ENCODE assay signal across 1 cellular context in the genomic region with DNA sequence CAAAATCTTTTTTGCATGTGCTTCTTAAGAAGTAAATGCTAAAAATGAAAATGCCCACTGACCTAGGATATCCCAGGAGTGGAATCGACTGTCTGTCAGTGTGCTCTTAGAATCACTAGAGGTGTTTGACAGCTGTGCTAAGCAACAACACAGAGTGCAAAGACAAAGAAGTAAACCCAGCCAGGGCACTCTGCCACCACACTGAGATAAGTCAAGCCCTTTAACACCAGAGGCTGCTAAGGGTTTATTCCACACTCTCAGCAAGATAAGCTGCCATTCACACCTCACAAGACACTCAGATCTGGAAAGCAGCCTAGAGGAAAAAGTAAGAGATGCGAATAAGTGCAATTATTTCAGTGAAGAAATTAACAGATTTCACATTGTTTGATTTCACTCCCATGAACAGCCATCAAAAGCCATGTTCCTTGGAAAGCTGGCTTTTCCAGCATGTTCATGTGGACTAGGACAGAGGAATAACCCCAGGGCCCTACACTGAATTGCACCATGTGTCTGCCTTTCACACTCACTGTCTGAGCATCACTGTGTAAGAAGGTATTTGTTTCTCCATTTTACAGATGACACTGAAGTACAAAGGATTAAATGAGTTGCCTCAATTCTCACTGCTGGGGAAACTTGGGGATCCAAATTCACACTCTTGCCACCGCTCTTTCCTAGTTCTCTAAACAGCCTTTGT.
TF ChIP-seq lines count a peak whose summit lies in the region.

No MANE protein-coding gene starts in this region.

TF ChIP-seq in A549, 52 proteins besides CTCF, POLR2A, EP300 and RAD21 (continued from another document):
- TF ChIP-seq, protein P1, sequence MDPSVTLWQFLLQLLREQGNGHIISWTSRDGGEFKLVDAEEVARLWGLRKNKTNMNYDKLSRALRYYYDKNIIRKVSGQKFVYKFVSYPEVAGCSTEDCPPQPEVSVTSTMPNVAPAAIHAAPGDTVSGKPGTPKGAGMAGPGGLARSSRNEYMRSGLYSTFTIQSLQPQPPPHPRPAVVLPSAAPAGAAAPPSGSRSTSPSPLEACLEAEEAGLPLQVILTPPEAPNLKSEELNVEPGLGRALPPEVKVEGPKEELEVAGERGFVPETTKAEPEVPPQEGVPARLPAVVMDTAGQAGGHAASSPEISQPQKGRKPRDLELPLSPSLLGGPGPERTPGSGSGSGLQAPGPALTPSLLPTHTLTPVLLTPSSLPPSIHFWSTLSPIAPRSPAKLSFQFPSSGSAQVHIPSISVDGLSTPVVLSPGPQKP (IDR thresholded peaks at IDR 0.05; ENCODE audit: low read depth, low read length) = no peak
- no peak for TF ChIP-seq POLR2AphosphoS2 (conservative IDR thresholded peaks at IDR 0.05; ENCODE audit: low read length)
- TF ChIP-seq RNF2 (IDR thresholded peaks at IDR 0.05; ENCODE audit: borderline replicate concordance, low read depth) = no peak
- TF ChIP-seq CHD4 (IDR thresholded peaks at IDR 0.05; ENCODE audit: borderline replicate concordance) = no peak
- no peak for TF ChIP-seq HOXA7 (CRISPR knock-in tag; IDR thresholded peaks at IDR 0.05)
- TF ChIP-seq EHMT2 (IDR thresholded peaks at IDR 0.05; ENCODE audit: low read depth) = no peak
- no peak for TF ChIP-seq TP53 (CRISPR knock-in tag; IDR thresholded peaks at IDR 0.05)
- TF ChIP-seq KDM5A (IDR thresholded peaks at IDR 0.05) = no peak
- TF ChIP-seq, protein P2, sequence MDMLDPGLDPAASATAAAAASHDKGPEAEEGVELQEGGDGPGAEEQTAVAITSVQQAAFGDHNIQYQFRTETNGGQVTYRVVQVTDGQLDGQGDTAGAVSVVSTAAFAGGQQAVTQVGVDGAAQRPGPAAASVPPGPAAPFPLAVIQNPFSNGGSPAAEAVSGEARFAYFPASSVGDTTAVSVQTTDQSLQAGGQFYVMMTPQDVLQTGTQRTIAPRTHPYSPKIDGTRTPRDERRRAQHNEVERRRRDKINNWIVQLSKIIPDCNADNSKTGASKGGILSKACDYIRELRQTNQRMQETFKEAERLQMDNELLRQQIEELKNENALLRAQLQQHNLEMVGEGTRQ (IDR thresholded peaks at IDR 0.05) = no peak
- TF ChIP-seq, protein P3, sequence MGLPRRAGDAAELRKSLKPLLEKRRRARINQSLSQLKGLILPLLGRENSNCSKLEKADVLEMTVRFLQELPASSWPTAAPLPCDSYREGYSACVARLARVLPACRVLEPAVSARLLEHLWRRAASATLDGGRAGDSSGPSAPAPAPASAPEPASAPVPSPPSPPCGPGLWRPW (IDR thresholded peaks at IDR 0.05) = no peak
- no peak for TF ChIP-seq JUN (IDR thresholded peaks at IDR 0.05)
- TF ChIP-seq MAFK (IDR thresholded peaks at IDR 0.05; ENCODE audit: partially characterized antibody) = no peak
- no peak for TF ChIP-seq PHF8 (IDR thresholded peaks at IDR 0.05; ENCODE audit: borderline replicate concordance, low read depth)
TF ChIP-seq in A549: peak in this region for 0.
